Comparison of ENCODE assay signal across 8 cellular contexts in genomic region chr12:108365324-108365723, GRCh38.
"Had no signal": no experiment of that assay in that cellular context is flagged by ENCODE, and none has a peak within 500 bp of the region (broad histone marks: within the 10 kb centered on the region; RNA-seq: fewer than 3 reads in every experiment).

No MANE protein-coding gene starts in this region.

- H3K9ac ChIP-seq: GM23248 had no signal

- DNase-seq: GM23248, GOT3, H7, HFFc6, IMR-90, KG1 had no signal

- H3K4me1 ChIP-seq: HAP-1 had no signal

- H3K4me3 Mint-ChIP-seq: HFFc6 had no signal

- H3K9me3 ChIP-seq: HAP-1 had no signal

- H3K36me3 ChIP-seq: HAP-1 had no signal

- H3K27ac Mint-ChIP-seq: HFFc6 had no signal

- H3K4me3 ChIP-seq: GM23248, HAP-1, K562 had no signal
